In the genomic region with DNA sequence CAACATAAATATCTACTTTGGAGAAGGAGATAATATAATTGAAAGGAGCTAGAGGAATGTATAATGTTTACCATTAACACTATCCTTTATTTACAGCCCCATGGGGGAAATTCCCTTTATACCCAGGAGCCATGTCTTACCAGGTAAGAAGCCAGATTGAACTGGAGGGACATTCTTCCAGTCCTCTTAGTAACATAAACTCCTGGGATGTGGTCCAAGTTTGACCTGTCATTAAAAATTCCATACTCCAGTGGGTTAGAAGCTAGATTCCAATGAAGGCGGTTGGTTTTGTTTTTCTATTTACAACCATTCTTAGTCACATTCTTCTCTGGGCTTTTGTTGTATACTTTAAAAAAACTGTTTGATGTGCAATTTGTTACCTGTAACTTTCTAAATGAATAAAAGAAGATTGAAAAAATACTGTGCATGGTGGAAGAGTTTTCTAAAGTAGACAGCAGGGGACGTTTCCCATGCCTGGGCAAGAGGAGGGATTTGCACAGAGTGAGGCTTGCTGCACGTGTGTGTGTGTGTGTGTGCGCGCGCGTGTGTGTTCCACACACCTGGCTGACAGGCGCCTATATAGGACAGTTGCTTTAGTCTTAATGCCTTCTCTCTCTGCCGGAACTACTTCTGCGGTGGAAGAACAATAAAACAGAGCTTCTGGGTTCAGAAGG, we compare ENCODE assay signal across 16 cellular contexts. TPM values are rescaled to one million over a fixed set of nuclear protein-coding genes. Genes with fewer than 3 reads are reported as not detected.
A peak's percentile ranks its signal among the peaks of the same experiment; 100 is the strongest.
DNase-seq lines count a peak whose midpoint lies in the region; ATAC-seq and TF ChIP-seq lines count a peak whose summit lies in the region.
"Had no signal": no experiment of that assay in that cellular context is flagged by ENCODE, and none has a peak within 500 bp of the region (broad histone marks: within the 10 kb centered on the region; RNA-seq: fewer than 3 reads in every experiment).

No MANE protein-coding gene starts in this region.

- H3K27me3 ChIP-seq in Panc1 (ENCODE audit: control insufficient read depth, insufficient read depth, low read length) = no peaks in the 10 kb centered on the region
- no peaks in the 10 kb centered on the region for H3K27me3 ChIP-seq in rectal smooth muscle tissue (ENCODE audit: control insufficient read depth, insufficient read depth, low read length)
- no peaks in the 10 kb centered on the region for H3K27me3 ChIP-seq in SJCRH30
- H3K27me3 ChIP-seq: sigmoid colon had no signal

- peak; percentile 78 for DNase-seq in EL
- no peak for DNase-seq in Panc1 (ENCODE audit: low read depth, low spot score)
- DNase-seq in epithelial cell of esophagus (ENCODE audit: low read depth) = peak; percentile 30
- DNase-seq in SJCRH30 = no peak
- DNase-seq in WTC11 (ENCODE audit: low spot score) = no peak
- no peak for DNase-seq in mucosa of gallbladder (ENCODE audit: low spot score)
- DNase-seq: activated CD4-positive, alpha-beta T cell treated with anti-CD3 and anti-CD28 coated beads, Interleukin-2, amount 10 ng/mL, durations not matched to agents 7 days and 5 days; activated T-cell treated with anti-CD3 and anti-CD28 coated beads, Interleukin-2, amount 50 U/mL, for 48 hours; adrenal gland; H7; naive B cell; sigmoid colon; stimulated activated naive CD4-positive, alpha-beta T cell treated with Interleukin-2 at 50 U/mL for 16 hours had no signal

- in situ Hi-C loops in Panc1 (cut with HindIII; ENCODE audit: low pct_unique_long_range_greater_than_20kb, low sequenced_read_pairs) = no loop called here

- H3K36me3 ChIP-seq in Panc1 (ENCODE audit: control insufficient read depth, insufficient read depth, low read length) (no peaks in the 10 kb centered on the region), rectal smooth muscle tissue (ENCODE audit: control insufficient read depth, insufficient read depth, low read length) (no peaks in the 10 kb centered on the region), SJCRH30 (no peaks in the 10 kb centered on the region)
- H3K36me3 ChIP-seq: adrenal gland, sigmoid colon had no signal

- H3K27me3 Mint-ChIP-seq in WTC11 (ENCODE audit: low read depth) = peaks cover 78% of the 10 kb centered on the region

- CTCF ChIA-PET in Panc1 (lab: Charles Lee) = interaction anchor here (0.7 kb wide), 1 partner anchor 20 kb away, joined by 3 read pairs; no protein-coding TSS in a partner anchor
- CTCF ChIA-PET in WTC11 (lab: Charles Lee) = interaction anchor here (1.3 kb wide), 1 partner anchor 251 kb away, joined by 3 read pairs; no protein-coding TSS in a partner anchor

- H3K9ac ChIP-seq in rectal smooth muscle tissue (ENCODE audit: low read length) = no peak overlapping the region

- no peaks in the 10 kb centered on the region for H3K9me3 ChIP-seq in Panc1 (ENCODE audit: control insufficient read depth, insufficient read depth, low read depth, low read length)
- H3K9me3 ChIP-seq in SJCRH30 (replicated peaks) = no peaks in the 10 kb centered on the region
- H3K9me3 ChIP-seq: adrenal gland, sigmoid colon had no signal

- intact Hi-C loops in Panc1 (cut with micrococcal nuclease; ENCODE audit: unreplicated experiment) = loop anchor here (10.0 kb wide), 1 partner anchor 329 kb away; no protein-coding TSS in a partner anchor

- no peak for ATAC-seq in Panc1
- ATAC-seq in esophagus mucosa = no peak
- ATAC-seq in WTC11 = no peak

- no peak overlapping the region for H3K4me3 Mint-ChIP-seq in WTC11
- H3K4me3 Mint-ChIP-seq: activated CD4-positive, alpha-beta T cell treated with anti-CD3 and anti-CD28 coated beads, Interleukin-2, amount 10 ng/mL, durations not matched to agents 7 days and 5 days; naive B cell had no signal

- no peak overlapping the region for H3K27ac Mint-ChIP-seq in WTC11
- H3K27ac Mint-ChIP-seq: activated CD4-positive, alpha-beta T cell treated with anti-CD3 and anti-CD28 coated beads, Interleukin-2, amount 10 ng/mL, durations not matched to agents 7 days and 5 days; CD14-positive monocyte; naive B cell had no signal

- peak overlapping the region; percentile 76 to 80 for H3K4me3 ChIP-seq in Panc1 (ENCODE audit: low read depth in 2 of 2, low read length in 2 of 2)
- H3K4me3 ChIP-seq in epithelial cell of esophagus (ENCODE audit: low read length) = no peak overlapping the region
- H3K4me3 ChIP-seq in rectal smooth muscle tissue (ENCODE audit: low read length) = peak overlapping the region; percentile 5
- no peak overlapping the region for H3K4me3 ChIP-seq in SJCRH30
- H3K4me3 ChIP-seq: adrenal gland had no signal

- peak overlapping the region; percentile 92 for H3K27ac ChIP-seq in Panc1 (ENCODE audit: low read length)
- H3K27ac ChIP-seq in rectal smooth muscle tissue (ENCODE audit: low read depth, low read length) = no peak overlapping the region
- no peak overlapping the region for H3K27ac ChIP-seq in SJCRH30
- H3K27ac ChIP-seq: adrenal gland, sigmoid colon had no signal

- no peaks in the 10 kb centered on the region for H3K36me3 Mint-ChIP-seq in WTC11
- H3K36me3 Mint-ChIP-seq: CD14-positive monocyte had no signal

- H3K4me1 ChIP-seq in Panc1 (ENCODE audit: control insufficient read depth, insufficient read depth, low read length) (peaks cover 85% of the 10 kb centered on the region), rectal smooth muscle tissue (ENCODE audit: control insufficient read depth, insufficient read depth, low read length) (peaks cover 7% of the 10 kb centered on the region), SJCRH30 (peaks cover 30% of the 10 kb centered on the region)

- peaks cover 16% of the 10 kb centered on the region for H3K4me1 Mint-ChIP-seq in WTC11

- BruUV-seq in Panc1 (replicated peaks; lab: Mats Ljungman, UMichigan) = no TSS peak

- no peaks in the 10 kb centered on the region for H3K9me3 Mint-ChIP-seq in WTC11
- H3K9me3 Mint-ChIP-seq: activated CD4-positive, alpha-beta T cell treated with anti-CD3 and anti-CD28 coated beads, Interleukin-2, amount 10 ng/mL, durations not matched to agents 7 days and 5 days had no signal

- TF ChIP-seq CTCF in Panc1 (IDR thresholded peaks at IDR 0.05) (no peak; the same call in 1 of the 2 replicates), epithelial cell of esophagus (IDR thresholded peaks at IDR 0.05; ENCODE audit: insufficient read depth, low read depth, low read length, missing control alignments) (no peak), WTC11 (IDR thresholded peaks at IDR 0.05) (no peak)

- POLR2A ChIA-PET in Panc1 (lab: Charles Lee) (interaction anchor here (0.6 kb wide), 1 partner anchor 91 kb away, joined by 3 read pairs; no protein-coding TSS in a partner anchor), WTC11 (lab: Charles Lee) (no interaction called here)

TF ChIP-seq in WTC11, 78 proteins besides CTCF, POLR2A, EP300 and RAD21:
- TF ChIP-seq MYBL2 (CRISPR knock-in tag; IDR thresholded peaks at IDR 0.05) = no peak
- TF ChIP-seq E2F1 (CRISPR knock-in tag; IDR thresholded peaks at IDR 0.05) = no peak
- TF ChIP-seq ESRRA (CRISPR knock-in tag; IDR thresholded peaks at IDR 0.05; ENCODE audit: borderline replicate concordance) = no peak
- TF ChIP-seq EMX1 (CRISPR knock-in tag; IDR thresholded peaks at IDR 0.05) = no peak
- TF ChIP-seq, protein P1, sequence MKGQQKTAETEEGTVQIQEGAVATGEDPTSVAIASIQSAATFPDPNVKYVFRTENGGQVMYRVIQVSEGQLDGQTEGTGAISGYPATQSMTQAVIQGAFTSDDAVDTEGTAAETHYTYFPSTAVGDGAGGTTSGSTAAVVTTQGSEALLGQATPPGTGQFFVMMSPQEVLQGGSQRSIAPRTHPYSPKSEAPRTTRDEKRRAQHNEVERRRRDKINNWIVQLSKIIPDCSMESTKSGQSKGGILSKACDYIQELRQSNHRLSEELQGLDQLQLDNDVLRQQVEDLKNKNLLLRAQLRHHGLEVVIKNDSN (CRISPR knock-in tag; IDR thresholded peaks at IDR 0.05) = no peak
- no peak for TF ChIP-seq ZNF416 (CRISPR knock-in tag; IDR thresholded peaks at IDR 0.05)
- TF ChIP-seq ZNF512 (CRISPR knock-in tag; IDR thresholded peaks at IDR 0.05; ENCODE audit: borderline replicate concordance) = no peak
- TF ChIP-seq RELA (CRISPR knock-in tag; IDR thresholded peaks at IDR 0.05; ENCODE audit: borderline replicate concordance) = no peak
- TF ChIP-seq, protein P2, sequence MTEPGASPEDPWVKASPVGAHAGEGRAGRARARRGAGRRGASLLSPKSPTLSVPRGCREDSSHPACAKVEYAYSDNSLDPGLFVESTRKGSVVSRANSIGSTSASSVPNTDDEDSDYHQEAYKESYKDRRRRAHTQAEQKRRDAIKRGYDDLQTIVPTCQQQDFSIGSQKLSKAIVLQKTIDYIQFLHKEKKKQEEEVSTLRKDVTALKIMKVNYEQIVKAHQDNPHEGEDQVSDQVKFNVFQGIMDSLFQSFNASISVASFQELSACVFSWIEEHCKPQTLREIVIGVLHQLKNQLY (CRISPR knock-in tag; IDR thresholded peaks at IDR 0.05) = no peak

RNA-seq across cellular contexts. Expression of gene PLCE1, which starts 2.0 kb away (rescaled TPM):
- total RNA-seq in Panc1 (2021; ENCODE audit: unreplicated experiment) (39.7 TPM), esophagus mucosa (0.56 TPM), WTC11 (2021) (0.11 to 0.14 TPM (median 0.11 TPM) in 3 replicates), mucosa of gallbladder (3.5 TPM)
- polyA plus RNA-seq in Panc1 (2012; ENCODE audit: insufficient read length) = 19.4 TPM
- total RNA-seq in SJCRH30 (2014; rRNA removed; shearing (Covaris generic)) = 4.8 and 5.0 TPM in 2 replicates

Comparison
In these comparisons a context has a peak if more than half of its experiments do, and no peak if none do; other contexts are left out.
1. DNase-seq: peak in EL (single experiment) and epithelial cell of esophagus (single experiment); none in Panc1 (single experiment), SJCRH30 (0 of 2), WTC11 (single experiment) and mucosa of gallbladder (single experiment).
2. H3K4me3 ChIP-seq: peak in Panc1 (2 of 2) and rectal smooth muscle tissue (single experiment); none in epithelial cell of esophagus (single experiment) and SJCRH30 (single experiment).